21 cellular contexts compared by ENCODE assay signal in the genomic region with DNA sequence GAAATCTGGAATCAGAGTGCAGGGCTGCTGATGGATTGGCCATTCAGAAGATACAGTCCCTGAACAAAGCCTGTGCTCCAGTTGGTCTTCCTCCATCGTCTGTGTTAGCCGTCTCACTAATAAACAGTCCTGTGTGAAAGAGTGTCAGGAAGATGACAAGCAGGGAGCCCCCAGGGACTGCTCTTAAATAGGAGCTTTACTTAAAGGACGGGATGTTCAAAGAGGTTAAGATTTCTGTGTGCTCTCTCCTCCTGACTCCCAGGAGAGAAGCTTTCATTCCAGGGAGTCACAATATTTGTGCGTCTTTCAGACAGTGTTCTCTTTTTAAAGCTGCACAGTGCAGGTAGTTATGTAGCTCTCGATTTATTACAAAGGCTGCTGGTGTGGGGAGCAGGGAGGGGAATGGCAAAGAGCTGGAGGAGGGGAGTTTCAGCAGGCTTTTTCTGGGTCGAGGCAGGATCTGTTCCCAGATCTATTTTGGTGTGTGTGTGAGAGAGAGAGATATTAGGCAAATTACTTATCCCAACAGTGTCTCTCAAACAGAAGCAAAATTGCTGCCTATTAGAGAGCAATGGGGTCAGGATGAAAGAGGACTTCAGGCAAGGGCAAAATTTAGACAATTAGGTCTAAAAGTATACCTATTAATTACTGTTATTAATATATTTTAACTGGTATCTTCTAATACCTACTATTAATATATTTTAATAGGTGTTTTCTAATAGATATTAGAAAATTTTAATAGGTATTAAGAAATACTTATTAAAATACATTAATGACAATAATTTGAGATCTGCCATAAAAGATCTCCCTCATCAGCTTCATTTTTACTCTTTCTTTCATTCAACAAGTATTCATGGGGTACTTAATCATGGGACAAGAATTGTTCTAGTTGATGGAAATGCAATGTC. TPM values are rescaled to one million over a fixed set of nuclear protein-coding genes. Genes with fewer than 3 reads are reported as not detected.
DNase-seq lines count a peak whose midpoint lies in the region; ATAC-seq and TF ChIP-seq lines count a peak whose summit lies in the region.
"Had no signal": no experiment of that assay in that cellular context is flagged by ENCODE, and none has a peak within 500 bp of the region (broad histone marks: within the 10 kb centered on the region; RNA-seq: fewer than 3 reads in every experiment).

No MANE protein-coding gene starts in this region.

- TF ChIP-seq CTCF in endodermal cell (conservative IDR thresholded peaks at IDR 0.05) = no peak
- TF ChIP-seq CTCF in psoas muscle (IDR thresholded peaks at IDR 0.05) = no peak

- no peak overlapping the region for H3K9ac ChIP-seq in HUES48 (ENCODE audit: low read depth, low read length)
- H3K9ac ChIP-seq in endodermal cell (ENCODE audit: extremely low read depth, low read length, poor library complexity, severe bottlenecking) = no peak overlapping the region

- DNase-seq in NCI-H524 (lab: John Stamatoyannopoulos, UW) (peak; percentile 54 to 74), endodermal cell (no peak), psoas muscle (no peak), SHP77 (lab: John Stamatoyannopoulos, UW) (no peak), AG08396 (ENCODE audit: low spot score) (no peak)
- DNase-seq: activated CD4-positive, alpha-beta T cell treated with anti-CD3 and anti-CD28 coated beads for 48 hours; EL; HCEC 1CT; Kasumi-1; NCI-H2081 treated with DMSO at 0.1 percent for 48 hours; pancreas; SIG-M5; T-helper 9 cell had no signal

- peaks cover 3% of the 10 kb centered on the region for H3K27me3 Mint-ChIP-seq in endodermal cell (ENCODE audit: insufficient read depth)

- no peaks in the 10 kb centered on the region for H3K36me3 Mint-ChIP-seq in endodermal cell (ENCODE audit: low read depth)

- H3K36me3 ChIP-seq in HUES48 (ENCODE audit: control insufficient read depth, insufficient read depth, low read length) (no peaks in the 10 kb centered on the region), endodermal cell (ENCODE audit: control insufficient read depth, insufficient read depth, low read length) (no peaks in the 10 kb centered on the region), psoas muscle (ENCODE audit: insufficient read depth in 1 of 2, low read depth in 1 of 2) (no peaks in the 10 kb centered on the region)
- H3K36me3 ChIP-seq: pancreas had no signal

- peaks cover 12% of the 10 kb centered on the region for H3K9me3 Mint-ChIP-seq in endodermal cell
- H3K9me3 Mint-ChIP-seq: central memory CD8-positive, alpha-beta T cell; stimulated activated naive CD8-positive, alpha-beta T cell treated with anti-CD3 and anti-CD28 coated beads, Interleukin-15, Interleukin-2, amounts not matched to agents 100 ng/mL and 50 ng/mL, for 24 hours had no signal

- intact Hi-C loops in psoas muscle (cut with DNase I) = no loop called here

- H3K4me1 ChIP-seq in HUES48 (ENCODE audit: control insufficient read depth, insufficient read depth, low read length) (peaks cover 46% of the 10 kb centered on the region), endodermal cell (ENCODE audit: control insufficient read depth, insufficient read depth, low read length) (peaks cover 2% of the 10 kb centered on the region), psoas muscle (peaks cover 32% of the 10 kb centered on the region)
- H3K4me1 ChIP-seq: pancreas had no signal

- peak overlapping the region; percentile 17 for H3K27ac ChIP-seq in HUES48 (ENCODE audit: low read depth, low read length)
- H3K27ac ChIP-seq in endodermal cell (ENCODE audit: low read depth, low read length) = peak overlapping the region; percentile 91
- peak overlapping the region; percentile 62 for H3K27ac ChIP-seq in psoas muscle
- H3K27ac ChIP-seq: C4-2B, HL-60, pancreas had no signal

- H3K27me3 ChIP-seq in HUES48 (ENCODE audit: control insufficient read depth, insufficient read depth, low read length) = no peaks in the 10 kb centered on the region
- H3K27me3 ChIP-seq in endodermal cell (ENCODE audit: control insufficient read depth, insufficient read depth, low read length, poor library complexity, severe bottlenecking) = no peaks in the 10 kb centered on the region
- H3K27me3 ChIP-seq in psoas muscle (ENCODE audit: insufficient read depth in 3 of 3, low read length in 2 of 3) = no peaks in the 10 kb centered on the region

- no peak overlapping the region for H3K27ac Mint-ChIP-seq in endodermal cell
- H3K27ac Mint-ChIP-seq: stimulated activated naive CD8-positive, alpha-beta T cell treated with anti-CD3 and anti-CD28 coated beads, Interleukin-15, Interleukin-2, amounts not matched to agents 100 ng/mL and 50 ng/mL, for 24 hours had no signal

- ATAC-seq in psoas muscle (peak in 3 of 4 donors; percentile 6 to 59 (median 15)), HG03565 (IDR thresholded peaks at IDR 0.05; ENCODE audit: unreplicated experiment) (no peak)
- ATAC-seq: GM12878, pancreas had no signal

- peaks cover 37% of the 10 kb centered on the region for H3K4me1 Mint-ChIP-seq in endodermal cell
- H3K4me1 Mint-ChIP-seq: central memory CD8-positive, alpha-beta T cell had no signal

- no peaks in the 10 kb centered on the region for H3K9me3 ChIP-seq in HUES48 (ENCODE audit: control insufficient read depth, insufficient read depth, low read length)
- H3K9me3 ChIP-seq in endodermal cell (ENCODE audit: control insufficient read depth, low read length) = peaks cover 11% of the 10 kb centered on the region
- H3K9me3 ChIP-seq in psoas muscle = no peaks in the 10 kb centered on the region
- H3K9me3 ChIP-seq: pancreas had no signal

- H3K4me3 ChIP-seq in HUES48 (ENCODE audit: low read depth, low read length) (no peak overlapping the region), endodermal cell (ENCODE audit: low read length) (no peak overlapping the region), psoas muscle (no peak overlapping the region)
- H3K4me3 ChIP-seq: GM12878, pancreas had no signal

- WGBS in endodermal cell (ENCODE audit: insufficient coverage in 1 of 2, insufficient read length in 1 of 2), 2 experiments = 61 to 84% methylated on average over 5 to 6 of the region's 6 CpGs
- 9 to 30% (median 11%) methylated on average over 6 of the region's 6 CpGs for WGBS in psoas muscle, 3 donors

- H3K4me3 Mint-ChIP-seq in endodermal cell = no peak overlapping the region
- H3K4me3 Mint-ChIP-seq: central memory CD8-positive, alpha-beta T cell; stimulated activated naive CD8-positive, alpha-beta T cell treated with anti-CD3 and anti-CD28 coated beads, Interleukin-15, Interleukin-2, amounts not matched to agents 100 ng/mL and 50 ng/mL, for 24 hours had no signal

RNA-seq across cellular contexts. Expression of a gene that starts 43.7 kb away (rescaled TPM):
- total RNA-seq in endodermal cell (1 to 10 TPM in 1 of 2 donors, under 1 TPM in 1; 0.99 to 5.2 TPM), psoas muscle (100 to 1,000 TPM; 134 to 205 (median 143) TPM)
- 0.21 TPM for polyA plus RNA-seq in endodermal cell (2013, experiment 1 of 2)
- polyA plus RNA-seq in endodermal cell (2013, experiment 2 of 2) = 0.17 TPM
- 10 to 100 TPM; 15.2 to 56.0 (median 52.5) TPM for polyA plus RNA-seq in psoas muscle
- total RNA-seq: glomerular endothelial cell had no signal

RNA-seq across cellular contexts. Expression of a gene that starts 47.4 kb away (rescaled TPM):
- total RNA-seq in endodermal cell (1 to 10 TPM in 1 of 2 donors, under 1 TPM in 1; 0.37 to 1.5 TPM), psoas muscle (1 to 10 TPM in 1 of 4 donors, under 1 TPM in 2, not detected in 1; 0.12 to 2.2 (median 0.27) TPM)
- polyA plus RNA-seq in endodermal cell (2013, experiment 1 of 2) = 2.2 TPM
- 1.4 TPM for polyA plus RNA-seq in endodermal cell (2013, experiment 2 of 2)
- under 1 TPM in 2 of 3 donors, not detected in 1; 0.06 to 0.10 TPM for polyA plus RNA-seq in psoas muscle
- total RNA-seq: glomerular endothelial cell had no signal

Comparison
In these comparisons a context has a peak if more than half of its experiments do, and no peak if none do; other contexts are left out.
1. H3K27ac ChIP-seq: peak in every context shown above with its lines; median percentile 91 in endodermal cell; 62 in psoas muscle; 17 in HUES48.
2. DNase-seq: peak in NCI-H524 (2 of 2); none in endodermal cell (single experiment), psoas muscle (0 of 2), SHP77 (0 of 2) and AG08396 (single experiment).
3. RNA of a gene that starts 43.7 kb away (total RNA-seq): 134 to 205 TPM in psoas muscle; 0.99 to 5.2 TPM in endodermal cell; every median in the first group is over 10 times any median in the second.